In genomic region chr11:94883878-94884277, GRCh38 we compare ENCODE assay signal across 22 cellular contexts.
"Had no signal": no experiment of that assay in that cellular context is flagged by ENCODE, and none has a peak within 500 bp of the region (broad histone marks: within the 10 kb centered on the region; RNA-seq: fewer than 3 reads in every experiment).

No MANE protein-coding gene starts in this region.

- H3K27ac ChIP-seq: right lobe of liver, thoracic aorta had no signal

- H3K4me3 Mint-ChIP-seq: activated CD4-positive, alpha-beta T cell treated with anti-CD3 and anti-CD28 coated beads, Interleukin-2, amount 10 ng/mL, durations not matched to agents 7 days and 5 days; activated CD8-positive, alpha-beta memory T cell treated with anti-CD3 and anti-CD28 coated beads, Interleukin-2, amount 10 ng/mL, durations not matched to agents 7 days and 5 days; activated CD8-positive, alpha-beta T cell treated with anti-CD3 and anti-CD28 coated beads, Interleukin-2, amount 10 ng/mL, durations not matched to agents 7 days and 5 days; activated naive CD8-positive, alpha-beta T cell; immature natural killer cell; natural killer cell; stimulated activated naive CD8-positive, alpha-beta T cell treated with anti-CD3 and anti-CD28 coated beads, Interleukin-15, Interleukin-2, amounts not matched to agents 100 ng/mL and 50 ng/mL, for 24 hours had no signal

- DNase-seq: activated CD4-positive, alpha-beta T cell treated with anti-CD3 and anti-CD28 coated beads, Interleukin-2, amount 10 ng/mL, durations not matched to agents 7 days and 5 days; activated CD4-positive, CD25-positive, alpha-beta regulatory T cell treated with anti-CD3 and anti-CD28 coated beads, Interleukin-2, amount 50 U/mL, for 72 hours; activated CD8-positive, alpha-beta memory T cell treated with anti-CD3 and anti-CD28 coated beads, Interleukin-2, amount 10 ng/mL, durations not matched to agents 7 days and 5 days; activated CD8-positive, alpha-beta T cell treated with anti-CD3 and anti-CD28 coated beads, Interleukin-2, amount 10 ng/mL, durations not matched to agents 7 days and 5 days; activated T-cell treated with anti-CD3 and anti-CD28 coated beads, Interleukin-2, amount 50 U/mL, for 48 hours; anterior cingulate cortex; dermis blood vessel endothelial cell; effector CD4-positive, alpha-beta T cell; erythroblast; hippocampal formation; immature natural killer cell; natural killer cell; right lobe of liver; stimulated activated CD4-positive, alpha-beta T cell treated with anti-CD3 and anti-CD28 coated beads, Interleukin-4, amount 100 ng/mL, for 1 hour; trophoblast cell had no signal

- H3K27me3 ChIP-seq: right lobe of liver had no signal

- FAIRE-seq: colon, TTC549, urothelium cell line had no signal

- H3K9me3 ChIP-seq: right lobe of liver, thoracic aorta had no signal

- H3K27ac Mint-ChIP-seq: activated CD4-positive, alpha-beta T cell treated with anti-CD3 and anti-CD28 coated beads, Interleukin-2, amount 10 ng/mL, durations not matched to agents 7 days and 5 days; activated CD8-positive, alpha-beta memory T cell treated with anti-CD3 and anti-CD28 coated beads, Interleukin-2, amount 10 ng/mL, durations not matched to agents 7 days and 5 days; activated CD8-positive, alpha-beta T cell treated with anti-CD3 and anti-CD28 coated beads, Interleukin-2, amount 10 ng/mL, durations not matched to agents 7 days and 5 days; activated naive CD8-positive, alpha-beta T cell; activated T-helper 2 cell treated with anti-CD3 and anti-CD28 coated beads, Interferon-gamma antibody, Interleukin-2, Interleukin-4, amounts not matched to agents 10 μg/mL and 5 μg/mL and 100 μg/mL, durations not matched to agents 14 hours and 24 hours and 36 hours; stimulated activated naive CD8-positive, alpha-beta T cell treated with anti-CD3 and anti-CD28 coated beads, Interleukin-15, Interleukin-2, amounts not matched to agents 100 ng/mL and 50 ng/mL, for 24 hours had no signal

- H3K27me3 Mint-ChIP-seq: activated naive CD8-positive, alpha-beta T cell; stimulated activated naive CD8-positive, alpha-beta T cell treated with anti-CD3 and anti-CD28 coated beads, Interleukin-15, Interleukin-2, amounts not matched to agents 100 ng/mL and 50 ng/mL, for 24 hours had no signal

- H3K4me3 ChIP-seq: right lobe of liver, thoracic aorta had no signal

- H3K4me1 ChIP-seq: right lobe of liver had no signal

- H3K9me3 Mint-ChIP-seq: activated CD4-positive, alpha-beta T cell treated with anti-CD3 and anti-CD28 coated beads, Interleukin-2, amount 10 ng/mL, durations not matched to agents 7 days and 5 days; natural killer cell had no signal

- H3K36me3 Mint-ChIP-seq: activated CD8-positive, alpha-beta memory T cell treated with anti-CD3 and anti-CD28 coated beads, Interleukin-2, amount 10 ng/mL, durations not matched to agents 7 days and 5 days; activated naive CD8-positive, alpha-beta T cell; natural killer cell had no signal
